In the genomic region with DNA sequence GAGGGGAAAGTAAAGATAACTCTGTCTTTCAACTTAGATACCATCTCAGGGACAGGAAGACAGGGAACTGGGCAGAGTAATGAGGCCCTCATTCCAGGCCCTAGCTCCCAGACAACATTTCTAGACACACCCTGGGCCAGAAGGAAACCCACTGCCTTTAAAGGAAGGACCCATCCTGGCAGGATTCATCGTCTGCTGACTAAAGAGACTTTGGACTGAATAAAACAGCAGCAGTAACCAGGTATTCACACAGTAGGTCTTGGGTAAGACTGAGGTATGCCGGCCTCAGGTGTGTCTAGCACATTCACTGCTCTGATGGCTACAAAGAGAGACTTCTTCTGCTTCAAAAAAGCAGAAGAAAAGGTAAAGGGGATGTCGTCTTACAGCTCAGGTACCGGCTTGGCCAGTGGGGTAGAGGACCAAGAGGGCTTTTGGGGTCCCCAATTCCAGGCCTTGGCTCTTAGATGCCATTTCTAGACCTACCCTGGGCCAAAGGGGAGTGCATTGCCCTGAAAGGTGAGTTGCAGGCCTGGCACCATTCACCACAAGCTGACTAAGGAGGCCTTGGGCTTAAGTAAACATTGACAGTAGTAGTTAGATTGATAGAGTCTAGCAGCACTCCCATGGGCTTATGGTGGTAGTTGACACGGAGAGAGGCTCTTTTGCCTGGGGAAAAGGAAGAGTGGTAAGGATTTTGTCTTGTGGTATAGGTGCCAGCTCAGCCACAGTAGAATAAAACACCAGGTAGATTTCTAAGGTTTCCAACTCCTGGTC, we compare ENCODE assay signal across 13 cellular contexts. TPM values are rescaled to one million over a fixed set of nuclear protein-coding genes. Genes with fewer than 3 reads are reported as not detected.
A peak's percentile ranks its signal among the peaks of the same experiment; 100 is the strongest.
DNase-seq lines count a peak whose midpoint lies in the region; ATAC-seq, FAIRE-seq and TF ChIP-seq lines count a peak whose summit lies in the region.
"Had no signal": no experiment of that assay in that cellular context is flagged by ENCODE, and none has a peak within 500 bp of the region (broad histone marks: within the 10 kb centered on the region; RNA-seq: fewer than 3 reads in every experiment).

No MANE protein-coding gene starts in this region.

- no peak for TF ChIP-seq EP300 in A549 (IDR thresholded peaks at IDR 0.05)

- CTCF ChIA-PET in A549 (lab: Yijun Ruan, JAX): no interaction called here
- CTCF ChIA-PET in activated CD4-positive, alpha-beta T cell treated with anti-CD3 and anti-CD28 coated beads, Interleukin-2, amount 10 ng/mL, durations not matched to agents 7 days and 5 days (lab: Charles Lee): interaction anchor here (0.6 to 1.4 kb wide), 4 partner anchors 10 to 136 kb away, joined by 3 to 4 read pairs (median 3); no protein-coding TSS in a partner anchor

- H3K4me1 ChIP-seq in A549 (peaks cover 48% of the 10 kb centered on the region), heart left ventricle (peaks cover 0 to 56% (median 37%) of the 10 kb centered on the region in 12 donors)
- H3K4me1 ChIP-seq: BLaER1 had no signal

- peaks cover 2% of the 10 kb centered on the region for H3K4me1 Mint-ChIP-seq in activated CD4-positive, alpha-beta T cell treated with anti-CD3 and anti-CD28 coated beads, Interleukin-2, amount 10 ng/mL, durations not matched to agents 7 days and 5 days
- H3K4me1 Mint-ChIP-seq: nephron had no signal

- intact Hi-C loops in heart left ventricle (cut with DNase I): no loop called here

- DNase-seq in A549 (ENCODE audit: low read depth in 1 of 2, low spot score in 1 of 2): peak in 1 of 2 experiments; percentile 38
- peak; percentile 16 for DNase-seq in MG63
- DNase-seq in heart left ventricle: no peak
- DNase-seq in cortex of kidney (lab: John Stamatoyannopoulos, UW): no peak
- no peak for DNase-seq in activated CD4-positive, alpha-beta T cell treated with anti-CD3 and anti-CD28 coated beads, Interleukin-2, amount 10 ng/mL, durations not matched to agents 7 days and 5 days
- no peak for DNase-seq in NCI-H1105 treated with DMSO at 0.1 percent for 48 hours (lab: John Stamatoyannopoulos, UW)
- no peak for DNase-seq in NCI-H1048 (lab: John Stamatoyannopoulos, UW)
- DNase-seq: NCI-H146 had no signal

- H3K27ac Mint-ChIP-seq in activated CD4-positive, alpha-beta T cell treated with anti-CD3 and anti-CD28 coated beads, Interleukin-2, amount 10 ng/mL, durations not matched to agents 7 days and 5 days: no peak overlapping the region
- H3K27ac Mint-ChIP-seq: activated CD4-positive, alpha-beta T cell treated with anti-CD3 and anti-CD28 coated beads for 36 hours; nephron had no signal

- H3K4me3 ChIP-seq in A549: no peak overlapping the region
- H3K4me3 ChIP-seq in MG63: no peak overlapping the region
- H3K4me3 ChIP-seq in heart left ventricle: no peak overlapping the region
- H3K4me3 ChIP-seq: ascending aorta, BLaER1 had no signal

- POLR2A ChIA-PET in A549 (lab: Yijun Ruan, JAX): interaction anchor here (1.5 kb wide), 1 partner anchor 98 kb away, joined by 4 read pairs; no protein-coding TSS in a partner anchor
- POLR2A ChIA-PET in activated CD4-positive, alpha-beta T cell treated with anti-CD3 and anti-CD28 coated beads, Interleukin-2, amount 10 ng/mL, durations not matched to agents 7 days and 5 days (lab: Charles Lee): no interaction called here

- TF ChIP-seq POLR2A in A549 (IDR thresholded peaks at IDR 0.05; ENCODE audit: low read length) (no peak), heart left ventricle (IDR thresholded peaks at IDR 0.05) (no peak)

- ATAC-seq in A549 (peak; percentile 88), GM21390 (IDR thresholded peaks at IDR 0.05; ENCODE audit: unreplicated experiment) (peak; percentile 17), heart left ventricle (peak in 3 of 4 donors; percentile 14 to 46 (median 29))

- H3K9me3 Mint-ChIP-seq in activated CD4-positive, alpha-beta T cell treated with anti-CD3 and anti-CD28 coated beads, Interleukin-2, amount 10 ng/mL, durations not matched to agents 7 days and 5 days: peaks cover 27% of the 10 kb centered on the region

- H3K9me3 ChIP-seq in A549 (peaks cover 5% of the 10 kb centered on the region; the same call in 1 of the 3 replicates), MG63 (peaks cover 14% of the 10 kb centered on the region), heart left ventricle (peaks cover 0 to 38% (median 13%) of the 10 kb centered on the region in 12 donors)

- TF ChIP-seq RAD21 in A549 (conservative IDR thresholded peaks at IDR 0.05 in 1 of 2, IDR thresholded peaks at IDR 0.05 in 1 of 2): no peak

- H3K27me3 Mint-ChIP-seq in activated CD4-positive, alpha-beta T cell treated with anti-CD3 and anti-CD28 coated beads, Interleukin-2, amount 10 ng/mL, durations not matched to agents 7 days and 5 days: no peaks in the 10 kb centered on the region
- H3K27me3 Mint-ChIP-seq: activated CD4-positive, alpha-beta T cell treated with anti-CD3 and anti-CD28 coated beads for 36 hours had no signal

- no peak overlapping the region for H3K4me3 Mint-ChIP-seq in activated CD4-positive, alpha-beta T cell treated with anti-CD3 and anti-CD28 coated beads, Interleukin-2, amount 10 ng/mL, durations not matched to agents 7 days and 5 days
- H3K4me3 Mint-ChIP-seq: activated CD4-positive, alpha-beta T cell treated with anti-CD3 and anti-CD28 coated beads for 36 hours; nephron had no signal

- H3K27me3 ChIP-seq in MG63 (no peaks in the 10 kb centered on the region), heart left ventricle (no peaks in the 10 kb centered on the region)
- H3K27me3 ChIP-seq: ascending aorta, BLaER1 had no signal

- H3K4me2 ChIP-seq in A549: peak overlapping the region; percentile 70
- H3K4me2 ChIP-seq: BLaER1 had no signal

- TF ChIP-seq CTCF in A549 (IDR thresholded peaks at IDR 0.05): no peak
- TF ChIP-seq CTCF in heart left ventricle (IDR thresholded peaks at IDR 0.05): no peak

- H3K27ac ChIP-seq in A549 (peak overlapping the region; percentile 60 to 84), heart left ventricle (peak overlapping the region in 3 of 12 donors; percentile 16 to 36 (median 20))
- H3K27ac ChIP-seq: ascending aorta, BLaER1 had no signal

- peaks cover 2% of the 10 kb centered on the region; the same call in 1 of the 2 replicates for H3K36me3 ChIP-seq in MG63
- peaks cover 0 to 3% (median 0%) of the 10 kb centered on the region in 9 donors for H3K36me3 ChIP-seq in heart left ventricle
- H3K36me3 ChIP-seq: ascending aorta had no signal

- H3K36me3 Mint-ChIP-seq in activated CD4-positive, alpha-beta T cell treated with anti-CD3 and anti-CD28 coated beads, Interleukin-2, amount 10 ng/mL, durations not matched to agents 7 days and 5 days (ENCODE audit: low read depth): peaks cover 39% of the 10 kb centered on the region

- FAIRE-seq in A549 (lab: Jason Lieb, UNC): no peak

- WGBS in A549 (ENCODE audit: missing lambda C conversion rate): 64% methylated on average over 5 of the region's 5 CpGs
- 82 to 86% (median 83%) methylated on average over 5 of the region's 5 CpGs for WGBS in heart left ventricle, 4 donors

TF ChIP-seq in A549, 52 proteins besides CTCF, POLR2A, EP300 and RAD21:
- no peak for TF ChIP-seq HEYL (CRISPR knock-in tag; IDR thresholded peaks at IDR 0.05)
- TF ChIP-seq BHLHE40 (IDR thresholded peaks at IDR 0.05; ENCODE audit: low read depth, low read length): no peak
- TF ChIP-seq TP53 (CRISPR knock-in tag; IDR thresholded peaks at IDR 0.05): no peak
- no peak for TF ChIP-seq TFCP2L1 (CRISPR knock-in tag; IDR thresholded peaks at IDR 0.05)
- no peak for TF ChIP-seq HOXB13 (CRISPR knock-in tag; IDR thresholded peaks at IDR 0.05; ENCODE audit: low read depth)
- TF ChIP-seq RARB (CRISPR knock-in tag; IDR thresholded peaks at IDR 0.05): no peak
- TF ChIP-seq FOSL2 (IDR thresholded peaks at IDR 0.05): no peak
- TF ChIP-seq FOSL2 (CRISPR knock-in tag; IDR thresholded peaks at IDR 0.05): no peak
- no peak for TF ChIP-seq EHF (CRISPR knock-in tag; IDR thresholded peaks at IDR 0.05)
- no peak for TF ChIP-seq SMC3 (IDR thresholded peaks at IDR 0.05)
- TF ChIP-seq SREBF2 (IDR thresholded peaks at IDR 0.05): no peak
- no peak for TF ChIP-seq E2F6 (IDR thresholded peaks at IDR 0.05; ENCODE audit: borderline replicate concordance, low read depth)
- no peak for TF ChIP-seq NPAS2 (CRISPR knock-in tag; IDR thresholded peaks at IDR 0.05; ENCODE audit: borderline replicate concordance)
- no peak for TF ChIP-seq EHMT2 (IDR thresholded peaks at IDR 0.05; ENCODE audit: low read depth)
- no peak for TF ChIP-seq POLR2AphosphoS2 (conservative IDR thresholded peaks at IDR 0.05; ENCODE audit: low read length)
- TF ChIP-seq, protein P1, sequence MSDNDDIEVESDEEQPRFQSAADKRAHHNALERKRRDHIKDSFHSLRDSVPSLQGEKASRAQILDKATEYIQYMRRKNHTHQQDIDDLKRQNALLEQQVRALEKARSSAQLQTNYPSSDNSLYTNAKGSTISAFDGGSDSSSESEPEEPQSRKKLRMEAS (IDR thresholded peaks at IDR 0.05): no peak
- no peak for TF ChIP-seq GATA3 (IDR thresholded peaks at IDR 0.05; ENCODE audit: borderline replicate concordance)
- TF ChIP-seq MAFK (IDR thresholded peaks at IDR 0.05; ENCODE audit: partially characterized antibody): no peak
- TF ChIP-seq CHD4 (IDR thresholded peaks at IDR 0.05; ENCODE audit: borderline replicate concordance): no peak
- no peak for TF ChIP-seq KDM1A (IDR thresholded peaks at IDR 0.05; ENCODE audit: low read depth)

RNA-seq across cellular contexts. Expression of gene SNX14, which starts 13.4 kb away (rescaled TPM):
- polyA plus RNA-seq in A549 (2011; rRNA removed) (79.8 and 113 TPM in 2 replicates), A549 (2017; fragmentation: RNase III; extraction: RNeasy Plus Mini Kit Qiagen cat#74134 plus additional on column Dnase treatment) (46.6 to 52.6 TPM (median 47.1 TPM) in 3 replicates), heart left ventricle (10 to 100 TPM; 30.6 to 37.3 TPM)
- polyA plus RNA-seq in A549 (2012; cell fraction: cytosol; rRNA removed): 22.9 and 24.6 TPM in 2 replicates
- polyA plus RNA-seq in A549 (2012; cell fraction: nucleus; rRNA removed): 29.7 and 34.0 TPM in 2 replicates
- polyA minus RNA-seq in A549 (2011; rRNA and poly(A)+ RNA removed): 25.0 and 31.1 TPM in 2 replicates
- total RNA-seq in MG63 (2014; rRNA removed; shearing (Covaris generic); ENCODE audit: low replicate concordance): 65.8 and 88.2 TPM in 2 replicates
- total RNA-seq in heart left ventricle: 10 to 100 TPM; 23.3 to 41.8 (median 31.8) TPM
- 10 to 100 TPM; 29.1 to 49.0 TPM for total RNA-seq in activated CD4-positive, alpha-beta T cell treated with anti-CD3 and anti-CD28 coated beads, Interleukin-2, amount 10 ng/mL, durations not matched to agents 7 days and 5 days

Comparison
In these comparisons a context has a peak if more than half of its experiments do, and no peak if none do; other contexts are left out.
1. ATAC-seq: peak in every context shown above with its lines; median percentile 88 in A549; 29 in heart left ventricle; 17 in GM21390.